14 cellular contexts compared by ENCODE assay signal in genomic region chr13:98446234-98446621, GRCh38.
A peak's percentile ranks its signal among the peaks of the same experiment; 100 is the strongest.
DNase-seq lines count a peak whose midpoint lies in the region; ATAC-seq, FAIRE-seq and TF ChIP-seq lines count a peak whose summit lies in the region.
"Had no signal": no experiment of that assay in that cellular context is flagged by ENCODE, and none has a peak within 500 bp of the region (broad histone marks: within the 10 kb centered on the region; RNA-seq: fewer than 3 reads in every experiment).

No MANE protein-coding gene starts in this region.

- BruUV-seq in HepG2 (replicated peaks; lab: Mats Ljungman, UMichigan), result no TSS peak

- H3K79me2 ChIP-seq in HepG2 (ENCODE audit: insufficient read depth, low read length), result no peaks in the 10 kb centered on the region

- no peaks in the 10 kb centered on the region for H3K9me3 ChIP-seq in HepG2 (ENCODE audit: low read length)
- no peaks in the 10 kb centered on the region for H3K9me3 ChIP-seq in right lobe of liver
- no peaks in the 10 kb centered on the region for H3K9me3 ChIP-seq in psoas muscle

- H3K4me1 Mint-ChIP-seq in activated T-helper 17 cell treated with anti-CD3 and anti-CD28 coated beads, Interleukin-2, amount 50 U/mL, for 72 hours, result peaks cover 19% of the 10 kb centered on the region
- peaks cover 24% of the 10 kb centered on the region for H3K4me1 Mint-ChIP-seq in memory B cell
- peaks cover 14% of the 10 kb centered on the region for H3K4me1 Mint-ChIP-seq in activated T-helper 1 cell treated with anti-CD3 and anti-CD28 coated beads, Interleukin-12 subunit alpha, Interleukin-12 subunit beta, Interleukin-2, Interleukin-4 antibody, amounts not matched to agents 30 ng/mL and 10 ng/mL and 1 ng/mL, durations not matched to agents 14 hours and 24 hours and 36 hours (ENCODE audit: low read depth)

- TF ChIP-seq CTCF in HepG2 (CRISPR knock-in tag; IDR thresholded peaks at IDR 0.05) (no peak), right lobe of liver (IDR thresholded peaks at IDR 0.05) (no peak), psoas muscle (IDR thresholded peaks at IDR 0.05) (no peak)

- ATAC-seq in HepG2, result no peak
- ATAC-seq in right lobe of liver, result no peak
- no peak for ATAC-seq in activated T-helper 17 cell treated with anti-CD3 and anti-CD28 coated beads, Interleukin-2, amount 50 U/mL, for 72 hours (replicated peaks)
- ATAC-seq in memory B cell (ENCODE audit: low read depth), result no peak
- ATAC-seq in psoas muscle, result no peak

- in situ Hi-C loops in HepG2 (cut with HindIII; ENCODE audit: extremely low pct_ligation_motif_present, low pct_unique_long_range_greater_than_20kb), result loop anchor here (10.0 to 25.0 kb wide), 2 partner anchors 209 to 584 kb away; no protein-coding TSS in a partner anchor

- H3K4me1 ChIP-seq in HepG2 (ENCODE audit: insufficient read depth, low read length) (peaks cover 18% of the 10 kb centered on the region), right lobe of liver (no peaks in the 10 kb centered on the region), psoas muscle (peaks cover 20% of the 10 kb centered on the region)

- peaks cover 30% of the 10 kb centered on the region for H4K20me1 ChIP-seq in HepG2 (ENCODE audit: insufficient read depth, low read length)

- DNase-seq in HepG2 (ENCODE audit: low spot score) (no peak), right lobe of liver (no peak), memory B cell (ENCODE audit: low spot score in 2 of 2) (no peak), psoas muscle (no peak), HuH-7 (ENCODE audit: low spot score) (no peak)
- DNase-seq in central memory CD4-positive, alpha-beta T cell, result no peak
- no peak for DNase-seq in activated T-helper 1 cell treated with anti-CD3 and anti-CD28 coated beads, Interleukin-12 subunit alpha, Interleukin-12 subunit beta, Interleukin-2, Interleukin-4 antibody, amounts not matched to agents 30 ng/mL and 10 ng/mL and 1 ng/mL, durations not matched to agents 14 hours and 24 hours and 36 hours (ENCODE audit: low spot score)
- DNase-seq: erythroblast, GOT3, hippocampal formation, MV-4-11, occipital lobe had no signal

- intact Hi-C loops in HepG2 (cut with micrococcal nuclease; ENCODE audit: unreplicated experiment) (loop anchor here (5.0 kb wide), 2 partner anchors 206 to 589 kb away; no protein-coding TSS in a partner anchor), right lobe of liver (cut with DNase I) (loop anchor here (10.0 kb wide), 2 partner anchors 209 to 411 kb away; no protein-coding TSS in a partner anchor), psoas muscle (cut with DNase I) (loop anchor here (5.0 to 10.0 kb wide), 4 partner anchors 131 to 399 kb away; partner anchors contain the start of gene STK24 (in 1 of the 2))
- intact Hi-C loops in activated T-helper 1 cell treated with anti-CD3 and anti-CD28 coated beads, Interleukin-12 subunit alpha, Interleukin-12 subunit beta, Interleukin-2, Interleukin-4 antibody, amounts not matched to agents 30 ng/mL and 10 ng/mL and 1 ng/mL, durations not matched to agents 14 hours and 24 hours and 36 hours (cut with micrococcal nuclease), result no loop called here

- CTCF ChIA-PET in HepG2 (lab: Yijun Ruan, JAX; ENCODE audit: low intra/inter-chr PET ratio, low total read pairs), result interaction anchor here (1.3 to 1.8 kb wide), 3 partner anchors 207 to 397 kb away, joined by 4 to 12 read pairs (median 11); no protein-coding TSS in a partner anchor

- H3K27me3 ChIP-seq in HepG2 (ENCODE audit: control insufficient read depth in 1 of 2, insufficient read depth in 2 of 2, low read length in 2 of 2), result no peaks in the 10 kb centered on the region
- no peaks in the 10 kb centered on the region for H3K27me3 ChIP-seq in right lobe of liver
- no peaks in the 10 kb centered on the region for H3K27me3 ChIP-seq in psoas muscle (ENCODE audit: insufficient read depth in 3 of 3, low read length in 2 of 3)

- no peak overlapping the region for H3K9ac ChIP-seq in HepG2 (ENCODE audit: insufficient read depth, low read depth, low read length)

- WGBS in HepG2 (ENCODE audit: low lambda C conversion rate), result 92% methylated on average over 2 of the region's 11 CpGs
- WGBS in right lobe of liver (ENCODE audit: insufficient coverage, low coverage, low lambda C conversion rate, missing lambda C conversion rate), result no CpG with 5 or more reads among the region's 11 CpGs
- WGBS in psoas muscle, 3 donors, result 84 to 94% (median 85%) methylated on average over 11 of the region's 11 CpGs

- no peak for FAIRE-seq in HepG2 (lab: Jason Lieb, UNC)

- TF ChIP-seq EP300 in HepG2 (IDR thresholded peaks at IDR 0.05; ENCODE audit: low read depth in 2 of 2, low read length in 2 of 2) (no peak), HepG2 (CRISPR knock-in tag; IDR thresholded peaks at IDR 0.05; ENCODE audit: borderline replicate concordance) (no peak)

- H3K4me3 ChIP-seq in HepG2 (replicated peaks in 1 of 3; ENCODE audit: insufficient read depth in 1 of 3, low read depth in 2 of 3, low read length in 3 of 3) (no peak overlapping the region), right lobe of liver (no peak overlapping the region), psoas muscle (no peak overlapping the region)
- H3K4me3 ChIP-seq: lung had no signal

- no peak for TF ChIP-seq RAD21 in HepG2 (CRISPR knock-in tag; IDR thresholded peaks at IDR 0.05)

- H3K9me3 Mint-ChIP-seq in activated T-helper 17 cell treated with anti-CD3 and anti-CD28 coated beads, Interleukin-2, amount 50 U/mL, for 72 hours, result no peaks in the 10 kb centered on the region
- no peaks in the 10 kb centered on the region for H3K9me3 Mint-ChIP-seq in memory B cell
- no peaks in the 10 kb centered on the region for H3K9me3 Mint-ChIP-seq in activated T-helper 1 cell treated with anti-CD3 and anti-CD28 coated beads, Interleukin-12 subunit alpha, Interleukin-12 subunit beta, Interleukin-2, Interleukin-4 antibody, amounts not matched to agents 30 ng/mL and 10 ng/mL and 1 ng/mL, durations not matched to agents 14 hours and 24 hours and 36 hours

- H3K27ac ChIP-seq in HepG2 (ENCODE audit: extremely low read length, insufficient read depth, low read length), result no peak overlapping the region
- no peak overlapping the region for H3K27ac ChIP-seq in right lobe of liver
- H3K27ac ChIP-seq in psoas muscle, result no peak overlapping the region

- no peaks in the 10 kb centered on the region for H3K27me3 Mint-ChIP-seq in activated T-helper 17 cell treated with anti-CD3 and anti-CD28 coated beads, Interleukin-2, amount 50 U/mL, for 72 hours
- no peaks in the 10 kb centered on the region for H3K27me3 Mint-ChIP-seq in memory B cell
- no peaks in the 10 kb centered on the region for H3K27me3 Mint-ChIP-seq in activated T-helper 1 cell treated with anti-CD3 and anti-CD28 coated beads, Interleukin-12 subunit alpha, Interleukin-12 subunit beta, Interleukin-2, Interleukin-4 antibody, amounts not matched to agents 30 ng/mL and 10 ng/mL and 1 ng/mL, durations not matched to agents 14 hours and 24 hours and 36 hours (ENCODE audit: insufficient read depth)

- no peak overlapping the region for H3K4me3 Mint-ChIP-seq in activated T-helper 17 cell treated with anti-CD3 and anti-CD28 coated beads, Interleukin-2, amount 50 U/mL, for 72 hours
- H3K4me3 Mint-ChIP-seq in memory B cell, result no peak overlapping the region
- H3K4me3 Mint-ChIP-seq in activated T-helper 1 cell treated with anti-CD3 and anti-CD28 coated beads, Interleukin-12 subunit alpha, Interleukin-12 subunit beta, Interleukin-2, Interleukin-4 antibody, amounts not matched to agents 30 ng/mL and 10 ng/mL and 1 ng/mL, durations not matched to agents 14 hours and 24 hours and 36 hours, result no peak overlapping the region

- H2AFZ ChIP-seq in HepG2 (ENCODE audit: low read length), result no peak overlapping the region

- POLR2A ChIA-PET in HepG2 (lab: Yijun Ruan, JAX), result interaction anchor here (0.6 to 0.7 kb wide), 2 partner anchors 44 to 207 kb away, joined by 3 read pairs; no protein-coding TSS in a partner anchor

- TF ChIP-seq POLR2A in HepG2 (IDR thresholded peaks at IDR 0.05; ENCODE audit: insufficient read depth in 1 of 2, low read depth in 2 of 2, low read length in 2 of 2) (no peak), right lobe of liver (IDR thresholded peaks at IDR 0.05) (no peak)

- no peak overlapping the region for H3K4me2 ChIP-seq in HepG2 (ENCODE audit: low read depth, low read length)

- H3K36me3 ChIP-seq in HepG2 (replicated peaks in 1 of 2; ENCODE audit: control insufficient read depth in 1 of 2, insufficient read depth in 2 of 2, low read length in 2 of 2) (peaks cover 32 to 64% of the 10 kb centered on the region in 2 experiments), right lobe of liver (peaks cover 0 to 38% (median 11%) of the 10 kb centered on the region in 4 donors), psoas muscle (ENCODE audit: insufficient read depth in 1 of 2, low read depth in 1 of 2) (peaks cover 0 to 30% of the 10 kb centered on the region in 2 donors)

- H3K27ac Mint-ChIP-seq in activated T-helper 17 cell treated with anti-CD3 and anti-CD28 coated beads, Interleukin-2, amount 50 U/mL, for 72 hours, result peak overlapping the region; percentile 83
- peak overlapping the region; percentile 68 for H3K27ac Mint-ChIP-seq in memory B cell
- no peak overlapping the region for H3K27ac Mint-ChIP-seq in activated T-helper 1 cell treated with anti-CD3 and anti-CD28 coated beads, Interleukin-12 subunit alpha, Interleukin-12 subunit beta, Interleukin-2, Interleukin-4 antibody, amounts not matched to agents 30 ng/mL and 10 ng/mL and 1 ng/mL, durations not matched to agents 14 hours and 24 hours and 36 hours

- H3K36me3 Mint-ChIP-seq in activated T-helper 17 cell treated with anti-CD3 and anti-CD28 coated beads, Interleukin-2, amount 50 U/mL, for 72 hours (ENCODE audit: low read depth), result peaks cover 58% of the 10 kb centered on the region
- H3K36me3 Mint-ChIP-seq in memory B cell, result no peaks in the 10 kb centered on the region
- peaks cover 20% of the 10 kb centered on the region for H3K36me3 Mint-ChIP-seq in activated T-helper 1 cell treated with anti-CD3 and anti-CD28 coated beads, Interleukin-12 subunit alpha, Interleukin-12 subunit beta, Interleukin-2, Interleukin-4 antibody, amounts not matched to agents 30 ng/mL and 10 ng/mL and 1 ng/mL, durations not matched to agents 14 hours and 24 hours and 36 hours (ENCODE audit: low read depth)

TF ChIP-seq in HepG2, 621 proteins besides CTCF, POLR2A, EP300 and RAD21 (continues in another document):
- TF ChIP-seq RARG (CRISPR knock-in tag; IDR thresholded peaks at IDR 0.05; ENCODE audit: low read depth) (no peak), AGO1 (IDR thresholded peaks at IDR 0.05; ENCODE audit: low read depth, low read length, poor library complexity, severe bottlenecking) (peak; percentile 32), ZNF510 (CRISPR knock-in tag; IDR thresholded peaks at IDR 0.05; ENCODE audit: low read depth) (no peak), SRSF1 (optimal IDR thresholded peaks at IDR 0.05; ENCODE audit: low read depth, low read length) (peak; percentile 23), TOE1 (CRISPR knock-in tag; IDR thresholded peaks at IDR 0.05) (no peak), JUN (CRISPR knock-in tag; IDR thresholded peaks at IDR 0.05) (no peak), RNF2 (conservative IDR thresholded peaks at IDR 0.05; ENCODE audit: low read depth) (no peak), PHB2 (IDR thresholded peaks at IDR 0.05; ENCODE audit: partially characterized antibody) (no peak)
